In genomic region chr11:129815596-129816461, GRCh38 we compare ENCODE assay signal across 9 cellular contexts. TPM values are rescaled to one million over a fixed set of nuclear protein-coding genes. Genes with fewer than 3 reads are reported as not detected.
DNase-seq lines count a peak whose midpoint lies in the region; TF ChIP-seq lines count a peak whose summit lies in the region.
"Had no signal": no experiment of that assay in that cellular context is flagged by ENCODE, and none has a peak within 500 bp of the region (broad histone marks: within the 10 kb centered on the region; RNA-seq: fewer than 3 reads in every experiment).

Gene TMEM45B (plus strand): TSS chr11:129815848. CDS start chr11:129852483, 36,635 bp downstream.

- H4K91ac ChIP-seq in trophoblast cell (ENCODE audit: low read depth, low read length): no peak within 1 kb of the TSS

- no peak within 1 kb of the TSS for H2BK12ac ChIP-seq in trophoblast cell (ENCODE audit: low read length)

- no peak within 1 kb of the TSS for H3K14ac ChIP-seq in trophoblast cell (ENCODE audit: low read length)

- TF ChIP-seq EP300 in Ishikawa (IDR thresholded peaks at IDR 0.05; ENCODE audit: borderline replicate concordance): no peak

- no peak within 1 kb of the TSS for H4K12ac ChIP-seq in trophoblast cell (ENCODE audit: low read depth, low read length)

- H2BK5ac ChIP-seq in trophoblast cell (ENCODE audit: low read depth, low read length, poor library complexity): no peak within 1 kb of the TSS

- H4K8ac ChIP-seq in trophoblast cell (ENCODE audit: low read depth, low read length): no peak within 1 kb of the TSS

- no peak within 1 kb of the TSS for H2AK5ac ChIP-seq in trophoblast cell (ENCODE audit: low read length)

- intact Hi-C loops in esophagus squamous epithelium (cut with DNase I): no loop called here

- H3K9ac ChIP-seq in trophoblast cell (ENCODE audit: low read length): no peak within 1 kb of the TSS

- H3K79me1 ChIP-seq in trophoblast cell (ENCODE audit: low read length): no peaks in the 10 kb centered on the region

- H3K23ac ChIP-seq in trophoblast cell (ENCODE audit: low read length): no peak within 1 kb of the TSS

- H3K36me3 ChIP-seq in esophagus squamous epithelium: no peaks in the 10 kb centered on the region
- no peaks in the 10 kb centered on the region for H3K36me3 ChIP-seq in trophoblast cell (ENCODE audit: control insufficient read depth in 1 of 2, insufficient read depth in 2 of 2, low read length in 2 of 2)
- H3K36me3 ChIP-seq: adrenal gland had no signal

- WGBS in esophagus squamous epithelium, 2 donors: 6 to 11% methylated on average over 11 to 19 of the region's 68 CpGs
- WGBS in trophoblast cell (ENCODE audit: extremely low coverage, insufficient coverage, insufficient read length): no CpG with 5 or more reads among the region's 68 CpGs

- H3K18ac ChIP-seq in trophoblast cell (ENCODE audit: low read length): no peak within 1 kb of the TSS

- H3K4me2 ChIP-seq in trophoblast cell (ENCODE audit: low read length): peak within 1 kb of the TSS; percentile 44

- DNase-seq in activated CD4-positive, alpha-beta T cell treated with anti-CD3 and anti-CD28 coated beads, Interleukin-2, amount 50 U/mL, for 1 hour: peak; percentile 30
- DNase-seq in esophagus squamous epithelium (lab: John Stamatoyannopoulos, UW) (no peak), trophoblast cell (no peak), NCI-H82 treated with DMSO at 0.1 percent for 48 hours (lab: John Stamatoyannopoulos, UW; ENCODE audit: unreplicated experiment) (no peak), HK-2 (ENCODE audit: unreplicated experiment) (no peak), NCI-H2171 (lab: John Stamatoyannopoulos, UW) (no peak), epidermal melanocyte (ENCODE audit: insufficient read length, low spot score) (no peak)

- no peak within 1 kb of the TSS for H2AFZ ChIP-seq in trophoblast cell (ENCODE audit: insufficient read depth, low read length, poor library complexity)

- TF ChIP-seq CTCF in esophagus squamous epithelium (IDR thresholded peaks at IDR 0.05): no peak

- H3K4me3 ChIP-seq in esophagus squamous epithelium: peak within 1 kb of the TSS; percentile 40 to 68 (median 58)
- peak within 1 kb of the TSS; percentile 4 for H3K4me3 ChIP-seq in trophoblast cell (ENCODE audit: low read depth, low read length)
- H3K4me3 ChIP-seq: adrenal gland had no signal

- no peak for TF ChIP-seq RAD21 in Ishikawa (IDR thresholded peaks at IDR 0.05; ENCODE audit: low read depth)

- H3K27ac ChIP-seq in esophagus squamous epithelium (peak within 1 kb of the TSS; percentile 65 to 83 (median 78)), trophoblast cell (ENCODE audit: low read depth, low read length) (no peak within 1 kb of the TSS)
- H3K27ac ChIP-seq: adrenal gland had no signal

- no peak within 1 kb of the TSS for H2BK120ac ChIP-seq in trophoblast cell (ENCODE audit: insufficient read depth, low read length, poor library complexity)

- H3K79me2 ChIP-seq in trophoblast cell (ENCODE audit: control insufficient read depth, insufficient read depth, low read length, poor library complexity): no peaks in the 10 kb centered on the region

- peaks cover 0 to 28% (median 1%) of the 10 kb centered on the region in 4 donors for H3K27me3 ChIP-seq in esophagus squamous epithelium
- peaks cover 9% of the 10 kb centered on the region for H3K27me3 ChIP-seq in trophoblast cell (ENCODE audit: insufficient read depth, low read length)

- no peak within 1 kb of the TSS for H3K4ac ChIP-seq in trophoblast cell (ENCODE audit: low read depth, low read length)

- H3K4me1 ChIP-seq in esophagus squamous epithelium (peaks cover 0 to 34% (median 0%) of the 10 kb centered on the region in 3 donors), trophoblast cell (ENCODE audit: control insufficient read depth in 1 of 2, insufficient read depth in 2 of 2, low read length in 2 of 2) (peaks cover 5 to 6% of the 10 kb centered on the region in 2 experiments)
- H3K4me1 ChIP-seq: adrenal gland had no signal

- H3K9me3 ChIP-seq in esophagus squamous epithelium (no peaks in the 10 kb centered on the region), trophoblast cell (ENCODE audit: insufficient read depth, low read depth, low read length) (peaks cover 2% of the 10 kb centered on the region)
- H3K9me3 ChIP-seq: adrenal gland had no signal

- TF ChIP-seq POLR2A in esophagus squamous epithelium (IDR thresholded peaks at IDR 0.05): no peak

TF ChIP-seq in Ishikawa, 13 proteins besides CTCF, POLR2A, EP300 and RAD21:
- TF ChIP-seq TCF12 (IDR thresholded peaks at IDR 0.05; ENCODE audit: low read depth): 0 out of 2 replicates have a peak, but pooled peaks have one; percentile 36
- no peak for TF ChIP-seq FOXM1 (IDR thresholded peaks at IDR 0.05; ENCODE audit: borderline replicate concordance, low read depth)
- TF ChIP-seq REST (IDR thresholded peaks at IDR 0.05; ENCODE audit: low read depth): no peak
- TF ChIP-seq MAX (IDR thresholded peaks at IDR 0.05): peak; percentile 74

RNA-seq across cellular contexts. Expression of gene TMEM45B, which starts in this region (rescaled TPM):
- total RNA-seq in esophagus squamous epithelium: 100 to 1,000 TPM in 2 of 4 donors, 10 to 100 TPM in 2; 30.1 to 127 (median 92.9) TPM
- polyA plus RNA-seq in trophoblast cell (2013): 0.03 TPM in 1 of 2 replicates, not detected in the other
